9 cellular contexts compared by ENCODE assay signal in the genomic region with DNA sequence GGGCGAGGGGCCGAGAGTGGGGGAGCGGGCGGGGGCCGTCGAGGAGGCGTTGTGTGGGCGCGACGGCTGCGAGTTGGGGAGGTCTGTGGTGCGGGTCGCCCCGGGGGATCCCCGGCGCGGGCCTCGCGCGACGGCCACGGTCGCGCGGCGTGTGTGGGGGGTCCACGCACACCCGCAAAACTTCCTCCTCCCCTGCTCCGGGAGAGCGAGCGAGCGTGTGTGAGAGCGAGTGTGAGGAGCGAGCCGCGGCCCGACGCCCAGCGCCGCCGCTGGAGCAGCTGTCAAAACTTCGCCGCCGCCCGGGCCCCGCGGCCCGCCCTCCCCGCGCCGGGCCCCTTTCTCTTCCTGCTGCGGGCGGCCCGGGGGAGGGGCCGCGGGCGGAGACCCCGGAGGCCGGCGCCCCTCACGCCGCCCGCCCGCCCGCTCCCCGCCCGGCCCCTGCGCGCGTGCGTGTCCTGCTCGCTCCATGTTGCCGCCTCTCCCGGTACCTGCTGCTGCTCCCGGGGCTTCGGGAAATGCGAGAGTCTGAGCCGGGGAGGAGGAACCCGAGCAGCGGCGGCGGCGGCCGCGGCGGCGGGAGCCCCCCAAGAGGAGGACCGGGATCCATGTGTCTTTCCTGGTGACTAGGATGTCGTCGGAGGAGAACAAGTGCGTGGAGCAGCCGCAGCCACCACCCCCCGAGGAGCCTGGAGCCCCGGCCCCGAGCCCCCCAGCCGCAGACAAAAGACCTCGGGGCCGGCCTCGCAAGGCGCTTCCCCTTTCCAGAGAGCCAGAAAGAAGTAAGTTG. TPM values are rescaled to one million over a fixed set of nuclear protein-coding genes. Genes with fewer than 3 reads are reported as not detected.
DNase-seq lines count a peak whose midpoint lies in the region; ATAC-seq and TF ChIP-seq lines count a peak whose summit lies in the region.
"Had no signal": no experiment of that assay in that cellular context is flagged by ENCODE, and none has a peak within 500 bp of the region (broad histone marks: within the 10 kb centered on the region; RNA-seq: fewer than 3 reads in every experiment).

No MANE protein-coding gene starts in this region.

- H3K9me3 ChIP-seq in CD8-positive, alpha-beta memory T cell (ENCODE audit: low read length) = no peaks in the 10 kb centered on the region

- no peaks in the 10 kb centered on the region for H3K36me3 Mint-ChIP-seq in CD8-positive, alpha-beta memory T cell
- no peaks in the 10 kb centered on the region for H3K36me3 Mint-ChIP-seq in glutamatergic neuron (ENCODE audit: unreplicated experiment)
- peaks cover 3% of the 10 kb centered on the region for H3K36me3 Mint-ChIP-seq in activated naive CD4-positive, alpha-beta T cell treated with anti-CD3 and anti-CD28 coated beads, Interleukin-2, amount 10 ng/mL, durations not matched to agents 7 days and 5 days

- H3K4me1 ChIP-seq in CD8-positive, alpha-beta memory T cell (ENCODE audit: insufficient read depth, low read length) = no peaks in the 10 kb centered on the region

- peaks cover 0 to 12% (median 3%) of the 10 kb centered on the region in 3 donors for H3K4me1 Mint-ChIP-seq in CD8-positive, alpha-beta memory T cell
- no peaks in the 10 kb centered on the region for H3K4me1 Mint-ChIP-seq in glutamatergic neuron (ENCODE audit: low read depth, unreplicated experiment)
- H3K4me1 Mint-ChIP-seq in activated naive CD4-positive, alpha-beta T cell treated with anti-CD3 and anti-CD28 coated beads, Interleukin-2, amount 10 ng/mL, durations not matched to agents 7 days and 5 days = peaks cover 5% of the 10 kb centered on the region

- CTCF ChIA-PET in CD8-positive, alpha-beta memory T cell (lab: Charles Lee) = no interaction called here
- CTCF ChIA-PET in activated naive CD4-positive, alpha-beta T cell treated with anti-CD3 and anti-CD28 coated beads, Interleukin-2, amount 10 ng/mL, durations not matched to agents 7 days and 5 days (lab: Charles Lee) = no interaction called here

- H3K36me3 ChIP-seq in CD8-positive, alpha-beta memory T cell (ENCODE audit: insufficient read depth, low read length) = no peaks in the 10 kb centered on the region

- H3K27ac Mint-ChIP-seq in CD8-positive, alpha-beta memory T cell = no peak overlapping the region
- H3K27ac Mint-ChIP-seq in glutamatergic neuron (ENCODE audit: unreplicated experiment) = no peak overlapping the region
- no peak overlapping the region for H3K27ac Mint-ChIP-seq in activated naive CD4-positive, alpha-beta T cell treated with anti-CD3 and anti-CD28 coated beads, Interleukin-2, amount 10 ng/mL, durations not matched to agents 7 days and 5 days

- H3K27me3 ChIP-seq in CD8-positive, alpha-beta memory T cell (ENCODE audit: insufficient read depth, low read length, poor library complexity, severe bottlenecking) = no peaks in the 10 kb centered on the region

- ATAC-seq in sciatic nerve = peak; percentile 68

- H3K4me3 ChIP-seq in CD8-positive, alpha-beta memory T cell (ENCODE audit: low read length) = no peak overlapping the region

- no peak overlapping the region for H3K4me3 Mint-ChIP-seq in CD8-positive, alpha-beta memory T cell
- H3K4me3 Mint-ChIP-seq in glutamatergic neuron (ENCODE audit: unreplicated experiment) = no peak overlapping the region
- H3K4me3 Mint-ChIP-seq in activated naive CD4-positive, alpha-beta T cell treated with anti-CD3 and anti-CD28 coated beads, Interleukin-2, amount 10 ng/mL, durations not matched to agents 7 days and 5 days = no peak overlapping the region

- peak overlapping the region; percentile 69 for H3K27ac ChIP-seq in CD8-positive, alpha-beta memory T cell (ENCODE audit: low read depth, low read length)

- peaks cover 31 to 38% of the 10 kb centered on the region in 2 donors for H3K27me3 Mint-ChIP-seq in CD8-positive, alpha-beta memory T cell
- H3K27me3 Mint-ChIP-seq in glutamatergic neuron (ENCODE audit: unreplicated experiment) = peaks cover 3% of the 10 kb centered on the region
- peaks cover 48% of the 10 kb centered on the region for H3K27me3 Mint-ChIP-seq in activated naive CD4-positive, alpha-beta T cell treated with anti-CD3 and anti-CD28 coated beads, Interleukin-2, amount 10 ng/mL, durations not matched to agents 7 days and 5 days

- DNase-seq in CD8-positive, alpha-beta memory T cell = peak in 1 of 5 donors; percentile 27
- DNase-seq in T1000 (lab: John Stamatoyannopoulos, UW) (peak; percentile 26), glutamatergic neuron (peak; percentile 41), sciatic nerve (ENCODE audit: low spot score) (peak; percentile 59), G401 (ENCODE audit: low spot score) (no peak), NCI-H1930 (lab: John Stamatoyannopoulos, UW) (no peak), SW480 (ENCODE audit: low spot score) (no peak)
- DNase-seq in activated naive CD4-positive, alpha-beta T cell treated with anti-CD3 and anti-CD28 coated beads, Interleukin-2, amount 10 ng/mL, durations not matched to agents 7 days and 5 days = no peak

- intact Hi-C loops in sciatic nerve (cut with DNase I) = no loop called here

- POLR2A ChIA-PET in CD8-positive, alpha-beta memory T cell (lab: Charles Lee) = no interaction called here

- H3K9me3 Mint-ChIP-seq in CD8-positive, alpha-beta memory T cell = peaks cover 0 to 14% (median 2%) of the 10 kb centered on the region in 5 donors
- peaks cover 3% of the 10 kb centered on the region for H3K9me3 Mint-ChIP-seq in glutamatergic neuron (ENCODE audit: unreplicated experiment)
- no peaks in the 10 kb centered on the region for H3K9me3 Mint-ChIP-seq in activated naive CD4-positive, alpha-beta T cell treated with anti-CD3 and anti-CD28 coated beads, Interleukin-2, amount 10 ng/mL, durations not matched to agents 7 days and 5 days

- TF ChIP-seq CTCF in glutamatergic neuron (IDR thresholded peaks at IDR 0.05; ENCODE audit: partially characterized antibody, unreplicated experiment) = no peak

- in situ Hi-C loops in G401 (cut with HindIII; ENCODE audit: low sequenced_read_pairs) = no loop called here

RNA-seq across cellular contexts. Expression of gene CCT8L2, which starts 9.0 kb away (rescaled TPM):
- total RNA-seq in CD8-positive, alpha-beta memory T cell = not detected
- polyA plus RNA-seq in CD8-positive, alpha-beta memory T cell = not detected
- total RNA-seq in glutamatergic neuron (ENCODE audit: unreplicated experiment) (not detected), sciatic nerve (not detected)
- total RNA-seq in G401 (2014; rRNA removed; shearing (Covaris generic)) = not detected in 2 replicates
- total RNA-seq: H4 had no signal

Comparison
In these comparisons a context has a peak if more than half of its experiments do, and no peak if none do; other contexts are left out.
1. DNase-seq: peak in T1000 (single experiment), glutamatergic neuron (single experiment) and sciatic nerve (single experiment); none in G401 (single experiment), NCI-H1930 (0 of 2), activated naive CD4-positive, alpha-beta T cell treated with anti-CD3 and anti-CD28 coated beads, Interleukin-2, amount 10 ng/mL, durations not matched to agents 7 days and 5 days (single experiment) and SW480 (single experiment).